Comparison of ENCODE assay signal across 2 cellular contexts in the genomic region with DNA sequence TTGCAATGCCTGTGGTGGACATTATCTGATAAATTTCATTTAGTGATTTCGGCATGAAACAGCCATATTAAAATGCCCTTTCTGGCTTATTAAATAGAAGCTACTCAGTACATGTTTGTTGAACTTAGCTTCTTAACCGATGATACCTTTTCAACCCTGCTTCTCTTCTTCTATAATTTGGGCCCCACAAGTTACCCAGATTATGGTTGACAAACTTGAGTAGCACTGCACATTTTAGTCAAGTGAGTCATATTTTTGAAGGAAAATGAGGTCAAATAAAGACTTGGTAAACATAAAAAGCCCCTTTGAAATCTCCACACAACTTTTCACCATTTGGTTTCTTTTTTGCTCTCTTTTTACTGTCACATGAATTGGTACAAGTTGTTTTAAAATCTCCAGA.
TF ChIP-seq lines count a peak whose summit lies in the region.

No MANE protein-coding gene starts in this region.

TF ChIP-seq in HCT116, 20 proteins besides CTCF, POLR2A, EP300 and RAD21:
- TF ChIP-seq, protein P1, sequence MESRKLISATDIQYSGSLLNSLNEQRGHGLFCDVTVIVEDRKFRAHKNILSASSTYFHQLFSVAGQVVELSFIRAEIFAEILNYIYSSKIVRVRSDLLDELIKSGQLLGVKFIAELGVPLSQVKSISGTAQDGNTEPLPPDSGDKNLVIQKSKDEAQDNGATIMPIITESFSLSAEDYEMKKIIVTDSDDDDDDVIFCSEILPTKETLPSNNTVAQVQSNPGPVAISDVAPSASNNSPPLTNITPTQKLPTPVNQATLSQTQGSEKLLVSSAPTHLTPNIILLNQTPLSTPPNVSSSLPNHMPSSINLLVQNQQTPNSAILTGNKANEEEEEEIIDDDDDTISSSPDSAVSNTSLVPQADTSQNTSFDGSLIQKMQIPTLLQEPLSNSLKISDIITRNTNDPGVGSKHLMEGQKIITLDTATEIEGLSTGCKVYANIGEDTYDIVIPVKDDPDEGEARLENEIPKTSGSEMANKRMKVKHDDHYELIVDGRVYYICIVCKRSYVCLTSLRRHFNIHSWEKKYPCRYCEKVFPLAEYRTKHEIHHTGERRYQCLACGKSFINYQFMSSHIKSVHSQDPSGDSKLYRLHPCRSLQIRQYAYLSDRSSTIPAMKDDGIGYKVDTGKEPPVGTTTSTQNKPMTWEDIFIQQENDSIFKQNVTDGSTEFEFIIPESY (IDR thresholded peaks at IDR 0.05; ENCODE audit: extremely low read depth, insufficient replicate concordance, low read length): no peak

TF ChIP-seq in SK-N-SH, 30 proteins besides CTCF, POLR2A, EP300 and RAD21 (continued from another document):
- peak; percentile 34; the same call in 1 of the 2 replicates for TF ChIP-seq FOSL2 (IDR thresholded peaks at IDR 0.05; ENCODE audit: borderline replicate concordance, low read depth)
